ENCODE assay signal across 21 cellular contexts in the genomic region with DNA sequence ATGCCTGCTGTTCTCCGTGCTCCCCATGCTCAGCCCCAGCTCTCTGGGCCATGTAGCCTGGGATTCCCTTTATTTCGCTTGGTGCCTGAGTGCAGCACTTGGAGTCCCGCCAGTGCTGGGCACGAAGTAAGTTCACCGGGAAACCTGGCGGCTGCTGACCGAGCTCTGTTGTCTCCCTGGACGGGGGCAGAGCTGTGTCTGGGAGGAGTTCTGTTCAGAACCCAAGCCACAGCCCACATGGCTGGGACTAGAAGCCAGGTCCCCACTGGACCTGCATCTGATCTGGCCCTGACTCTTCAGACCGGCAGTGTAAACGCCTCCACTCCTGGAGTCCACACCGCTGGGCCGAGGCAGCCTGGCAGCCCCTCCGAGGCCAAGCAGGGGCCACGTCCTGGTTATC. TPM values are rescaled to one million over a fixed set of nuclear protein-coding genes. Genes with fewer than 3 reads are reported as not detected.
DNase-seq lines count a peak whose midpoint lies in the region; ATAC-seq and TF ChIP-seq lines count a peak whose summit lies in the region.
"Had no signal": no experiment of that assay in that cellular context is flagged by ENCODE, and none has a peak within 500 bp of the region (broad histone marks: within the 10 kb centered on the region; RNA-seq: fewer than 3 reads in every experiment).

No MANE protein-coding gene starts in this region.

- CTCF ChIA-PET in activated CD4-positive, alpha-beta T cell treated with anti-CD3 and anti-CD28 coated beads, Interleukin-2, amount 10 ng/mL, durations not matched to agents 7 days and 5 days (lab: Charles Lee) = interaction anchor here (0.6 kb wide), 1 partner anchor 553 kb away, joined by 4 read pairs; no protein-coding TSS in a partner anchor
- CTCF ChIA-PET in activated CD4-positive, alpha-beta memory T cell treated with anti-CD3 and anti-CD28 coated beads for 36 hours (lab: Charles Lee) = no interaction called here

- POLR2A ChIA-PET in activated CD4-positive, alpha-beta T cell treated with anti-CD3 and anti-CD28 coated beads, Interleukin-2, amount 10 ng/mL, durations not matched to agents 7 days and 5 days (lab: Charles Lee) = no interaction called here
- POLR2A ChIA-PET in activated CD4-positive, alpha-beta memory T cell treated with anti-CD3 and anti-CD28 coated beads for 36 hours (lab: Charles Lee) = no interaction called here

- no peaks in the 10 kb centered on the region for H3K36me3 ChIP-seq in heart right ventricle
- no peaks in the 10 kb centered on the region for H3K36me3 ChIP-seq in osteoblast (ENCODE audit: insufficient read depth, low read length)
- H3K36me3 ChIP-seq: Peyer's patch had no signal

- peaks cover 28 to 92% (median 71%) of the 10 kb centered on the region in 9 donors for H3K4me1 ChIP-seq in heart right ventricle
- peaks cover 17% of the 10 kb centered on the region for H3K4me1 ChIP-seq in osteoblast (ENCODE audit: insufficient read depth, low read length)

- H3K4me3 ChIP-seq in heart right ventricle (no peak overlapping the region), osteoblast (ENCODE audit: insufficient read depth, low read length) (no peak overlapping the region)
- H3K4me3 ChIP-seq: Peyer's patch had no signal

- H3K9me3 ChIP-seq in heart right ventricle (peaks cover 0 to 2% (median 0%) of the 10 kb centered on the region in 11 donors), osteoblast (ENCODE audit: low read depth, low read length) (no peaks in the 10 kb centered on the region)
- H3K9me3 ChIP-seq: Peyer's patch had no signal

- no peaks in the 10 kb centered on the region for H3K27me3 Mint-ChIP-seq in activated CD4-positive, alpha-beta T cell treated with anti-CD3 and anti-CD28 coated beads, Interleukin-2, amount 10 ng/mL, durations not matched to agents 7 days and 5 days
- H3K27me3 Mint-ChIP-seq in activated CD4-positive, alpha-beta memory T cell treated with anti-CD3 and anti-CD28 coated beads for 36 hours = no peaks in the 10 kb centered on the region
- H3K27me3 Mint-ChIP-seq: activated CD8-positive, alpha-beta T cell treated with anti-CD3 and anti-CD28 coated beads for 36 hours had no signal

- no peak overlapping the region for H3K4me2 ChIP-seq in osteoblast (ENCODE audit: insufficient read depth, low read length)

- peak overlapping the region; percentile 29 to 65 (median 52) for H3K27ac ChIP-seq in heart right ventricle
- no peak overlapping the region for H3K27ac ChIP-seq in osteoblast (ENCODE audit: low read depth, low read length)
- H3K27ac ChIP-seq: Peyer's patch had no signal

- ATAC-seq in heart right ventricle (peak in 7 of 8 donors; percentile 2 to 66 (median 33)), HG02610 (IDR thresholded peaks at IDR 0.05; ENCODE audit: unreplicated experiment) (no peak)
- ATAC-seq: activated CD8-positive, alpha-beta T cell treated with anti-CD3 and anti-CD28 coated beads for 36 hours; activated T-cell treated with anti-CD3 and anti-CD28 coated beads, Interleukin-2, amount 50 U/mL, for 72 hours; CD8-positive, alpha-beta T cell had no signal

- DNase-seq in activated CD4-positive, alpha-beta T cell treated with anti-CD3 and anti-CD28 coated beads, Interleukin-2, amount 10 ng/mL, durations not matched to agents 7 days and 5 days = no peak
- no peak for DNase-seq in activated CD4-positive, alpha-beta T cell treated with anti-CD3 and anti-CD28 coated beads for 1 hour
- DNase-seq in heart right ventricle (peak in 1 of 2 donors; percentile 71), osteoblast (ENCODE audit: insufficient read length, low spot score, missing footprints) (peak; percentile 57), NCI-H524 treated with DMSO at 0.1 percent for 48 hours (lab: John Stamatoyannopoulos, UW) (no peak), SKM-1 (lab: John Stamatoyannopoulos, UW; ENCODE audit: unreplicated experiment) (no peak)
- DNase-seq in activated CD4-positive, alpha-beta memory T cell treated with anti-CD3 and anti-CD28 coated beads for 36 hours = no peak
- DNase-seq: activated CD8-positive, alpha-beta T cell treated with anti-CD3 and anti-CD28 coated beads for 36 hours; activated T-cell treated with anti-CD3 and anti-CD28 coated beads, Interleukin-2, amount 50 U/mL, for 72 hours; IMR-90; MV-4-11; NCI-H82; Peyer's patch; small intestine; SW 1271; trophoblast cell had no signal

- no peak for TF ChIP-seq CTCF in heart right ventricle (IDR thresholded peaks at IDR 0.05)
- TF ChIP-seq CTCF in osteoblast (IDR thresholded peaks at IDR 0.05; ENCODE audit: extremely low read depth, low read depth, low read length) = no peak

- H3K27me3 ChIP-seq in heart right ventricle = no peaks in the 10 kb centered on the region
- no peaks in the 10 kb centered on the region for H3K27me3 ChIP-seq in osteoblast (ENCODE audit: insufficient read depth, low read length)
- H3K27me3 ChIP-seq: Peyer's patch had no signal

- intact Hi-C loops in heart right ventricle (cut with DNase I) = no loop called here
- intact Hi-C loops in activated CD4-positive, alpha-beta memory T cell treated with anti-CD3 and anti-CD28 coated beads for 36 hours (cut with micrococcal nuclease) = no loop called here

- WGBS in heart right ventricle, 2 donors = 53 to 64% methylated on average over 14 of the region's 14 CpGs

- no peaks in the 10 kb centered on the region for H3K79me2 ChIP-seq in osteoblast (ENCODE audit: insufficient read depth, low read length)

- peak overlapping the region; percentile 1 for H3K27ac Mint-ChIP-seq in activated CD4-positive, alpha-beta T cell treated with anti-CD3 and anti-CD28 coated beads, Interleukin-2, amount 10 ng/mL, durations not matched to agents 7 days and 5 days
- H3K27ac Mint-ChIP-seq in activated CD4-positive, alpha-beta memory T cell treated with anti-CD3 and anti-CD28 coated beads for 36 hours = no peak overlapping the region
- H3K27ac Mint-ChIP-seq: activated CD8-positive, alpha-beta T cell treated with anti-CD3 and anti-CD28 coated beads for 36 hours; activated naive CD8-positive, alpha-beta T cell; activated T-cell treated with anti-CD3 and anti-CD28 coated beads, Interleukin-2, amount 50 U/mL, for 72 hours; CD8-positive, alpha-beta T cell had no signal

- no peaks in the 10 kb centered on the region for H4K20me1 ChIP-seq in osteoblast (ENCODE audit: insufficient read depth, low read length)

- no peaks in the 10 kb centered on the region for H3K4me1 Mint-ChIP-seq in activated CD4-positive, alpha-beta T cell treated with anti-CD3 and anti-CD28 coated beads, Interleukin-2, amount 10 ng/mL, durations not matched to agents 7 days and 5 days
- no peaks in the 10 kb centered on the region for H3K4me1 Mint-ChIP-seq in activated CD4-positive, alpha-beta memory T cell treated with anti-CD3 and anti-CD28 coated beads for 36 hours (ENCODE audit: low read depth)

- no peaks in the 10 kb centered on the region for H3K9me3 Mint-ChIP-seq in activated CD4-positive, alpha-beta T cell treated with anti-CD3 and anti-CD28 coated beads, Interleukin-2, amount 10 ng/mL, durations not matched to agents 7 days and 5 days
- no peaks in the 10 kb centered on the region for H3K9me3 Mint-ChIP-seq in activated CD4-positive, alpha-beta memory T cell treated with anti-CD3 and anti-CD28 coated beads for 36 hours
- H3K9me3 Mint-ChIP-seq: activated CD8-positive, alpha-beta T cell treated with anti-CD3 and anti-CD28 coated beads for 36 hours; activated T-cell treated with anti-CD3 and anti-CD28 coated beads, Interleukin-2, amount 50 U/mL, for 72 hours; CD8-positive, alpha-beta T cell; neural crest cell had no signal

- no peaks in the 10 kb centered on the region for H3K36me3 Mint-ChIP-seq in activated CD4-positive, alpha-beta T cell treated with anti-CD3 and anti-CD28 coated beads, Interleukin-2, amount 10 ng/mL, durations not matched to agents 7 days and 5 days (ENCODE audit: low read depth)
- no peaks in the 10 kb centered on the region for H3K36me3 Mint-ChIP-seq in activated CD4-positive, alpha-beta memory T cell treated with anti-CD3 and anti-CD28 coated beads for 36 hours
- H3K36me3 Mint-ChIP-seq: activated naive CD8-positive, alpha-beta T cell; CD8-positive, alpha-beta T cell had no signal

- no peak overlapping the region for H3K4me3 Mint-ChIP-seq in activated CD4-positive, alpha-beta T cell treated with anti-CD3 and anti-CD28 coated beads, Interleukin-2, amount 10 ng/mL, durations not matched to agents 7 days and 5 days
- no peak overlapping the region for H3K4me3 Mint-ChIP-seq in activated CD4-positive, alpha-beta memory T cell treated with anti-CD3 and anti-CD28 coated beads for 36 hours
- H3K4me3 Mint-ChIP-seq: activated CD8-positive, alpha-beta T cell treated with anti-CD3 and anti-CD28 coated beads for 36 hours; activated naive CD8-positive, alpha-beta T cell; activated T-cell treated with anti-CD3 and anti-CD28 coated beads, Interleukin-2, amount 50 U/mL, for 72 hours; CD8-positive, alpha-beta T cell; neural crest cell had no signal

- H2AFZ ChIP-seq in osteoblast (ENCODE audit: low read length) = no peak overlapping the region

RNA-seq across cellular contexts. Expression of gene CIBAR2, which starts 37.5 kb away (rescaled TPM):
- not detected for total RNA-seq in activated CD4-positive, alpha-beta T cell treated with anti-CD3 and anti-CD28 coated beads, Interleukin-2, amount 10 ng/mL, durations not matched to agents 7 days and 5 days
- total RNA-seq in heart right ventricle (not detected), osteoblast (under 0.01 TPM in 1 of 2 replicates, not detected in the other)
- not detected for polyA plus RNA-seq in heart right ventricle
- not detected for total RNA-seq in activated CD4-positive, alpha-beta memory T cell treated with anti-CD3 and anti-CD28 coated beads for 36 hours
- total RNA-seq: activated CD8-positive, alpha-beta T cell treated with anti-CD3 and anti-CD28 coated beads for 36 hours; activated T-cell treated with anti-CD3 and anti-CD28 coated beads, Interleukin-2, amount 50 U/mL, for 72 hours; CD8-positive, alpha-beta T cell; Daoy; neural crest cell; Peyer's patch had no signal
